In genomic region chr12:93102744-93103143, GRCh38 we compare ENCODE assay signal across 1 cellular context.
TF ChIP-seq lines count a peak whose summit lies in the region.

No MANE protein-coding gene starts in this region.

TF ChIP-seq in HepG2, 621 proteins besides CTCF, POLR2A, EP300 and RAD21 (continued from another document and continues in another):
- TF ChIP-seq MLX (CRISPR knock-in tag; IDR thresholded peaks at IDR 0.05) (peak; percentile 96), MAZ (IDR thresholded peaks at IDR 0.05; ENCODE audit: borderline replicate concordance, low read depth, low read length) (no peak), MAZ (CRISPR knock-in tag; IDR thresholded peaks at IDR 0.05; ENCODE audit: low read depth) (no peak), ZNF609 (CRISPR knock-in tag; IDR thresholded peaks at IDR 0.05; ENCODE audit: borderline replicate concordance) (no peak), ZNF784 (CRISPR knock-in tag; IDR thresholded peaks at IDR 0.05; ENCODE audit: borderline replicate concordance) (no peak), HNF1A (IDR thresholded peaks at IDR 0.05; ENCODE audit: low read depth) (peak; percentile 61; the same call in 1 of the 2 replicates), HNF1A (CRISPR knock-in tag; IDR thresholded peaks at IDR 0.05; ENCODE audit: borderline replicate concordance) (peak; percentile 71; the same call in 1 of the 2 replicates), GATA4 (IDR thresholded peaks at IDR 0.05; ENCODE audit: borderline replicate concordance, low read depth) (peak; percentile 41; the same call in 1 of the 2 replicates), ZBTB42 (CRISPR knock-in tag; IDR thresholded peaks at IDR 0.05) (no peak), AGO1 (IDR thresholded peaks at IDR 0.05; ENCODE audit: low read depth, low read length, poor library complexity, severe bottlenecking) (no peak), NFE2 (CRISPR knock-in tag; IDR thresholded peaks at IDR 0.05) (no peak), ZNF282 (IDR thresholded peaks at IDR 0.05; ENCODE audit: partially characterized antibody) (no peak), HNF4A (CRISPR knock-in tag; IDR thresholded peaks at IDR 0.05) (peak; percentile 70), ELF3 (CRISPR knock-in tag; IDR thresholded peaks at IDR 0.05) (peak; percentile 50; the same call in 1 of the 2 replicates), PTBP1 (IDR thresholded peaks at IDR 0.05; ENCODE audit: low read depth, low read length, poor library complexity, severe bottlenecking) (no peak), ZNF431 (CRISPR knock-in tag; IDR thresholded peaks at IDR 0.05; ENCODE audit: borderline replicate concordance, low read depth) (no peak), NCOA1 (CRISPR knock-in tag; IDR thresholded peaks at IDR 0.05) (no peak), ZNF737 (CRISPR knock-in tag; IDR thresholded peaks at IDR 0.05; ENCODE audit: borderline replicate concordance) (no peak), MAFG (CRISPR knock-in tag; IDR thresholded peaks at IDR 0.05) (no peak), ARID3A (IDR thresholded peaks at IDR 0.05; ENCODE audit: low read depth, low read length) (peak; percentile 63), KDM5A (IDR thresholded peaks at IDR 0.05; ENCODE audit: borderline replicate concordance, low read length) (no peak), PHF8 (CRISPR knock-in tag; IDR thresholded peaks at IDR 0.05) (no peak), HOXA3 (CRISPR knock-in tag; IDR thresholded peaks at IDR 0.05) (no peak), ZNF773 (CRISPR knock-in tag; IDR thresholded peaks at IDR 0.05; ENCODE audit: borderline replicate concordance) (no peak), FOXO4 (CRISPR knock-in tag; conservative IDR thresholded peaks at IDR 0.05) (no peak), ZNF224 (CRISPR knock-in tag; IDR thresholded peaks at IDR 0.05) (no peak), ATF2 (CRISPR knock-in tag; IDR thresholded peaks at IDR 0.05) (peak; percentile 45; the same call in 1 of the 2 replicates), FOXP1 (IDR thresholded peaks at IDR 0.05) (no peak), FOXP1 (CRISPR knock-in tag; IDR thresholded peaks at IDR 0.05) (peak; percentile 34; the same call in 1 of the 2 replicates), PHF20 (CRISPR knock-in tag; IDR thresholded peaks at IDR 0.05) (no peak), ZNF296 (CRISPR knock-in tag; conservative IDR thresholded peaks at IDR 0.05) (no peak), NFKB2 (CRISPR knock-in tag; IDR thresholded peaks at IDR 0.05; ENCODE audit: borderline replicate concordance) (no peak), ZNF281 (CRISPR knock-in tag; IDR thresholded peaks at IDR 0.05; ENCODE audit: borderline replicate concordance) (no peak), ZNF564 (CRISPR knock-in tag; IDR thresholded peaks at IDR 0.05) (no peak), ZBTB46 (CRISPR knock-in tag; IDR thresholded peaks at IDR 0.05; ENCODE audit: borderline replicate concordance) (no peak), THYN1 (CRISPR knock-in tag; IDR thresholded peaks at IDR 0.05; ENCODE audit: borderline replicate concordance, low read depth) (no peak), ELF4 (CRISPR knock-in tag; IDR thresholded peaks at IDR 0.05; ENCODE audit: borderline replicate concordance) (no peak), SALL2 (CRISPR knock-in tag; IDR thresholded peaks at IDR 0.05) (no peak), TRIM22 (IDR thresholded peaks at IDR 0.05) (no peak)
